1 cellular context compared by ENCODE assay signal in the genomic region with DNA sequence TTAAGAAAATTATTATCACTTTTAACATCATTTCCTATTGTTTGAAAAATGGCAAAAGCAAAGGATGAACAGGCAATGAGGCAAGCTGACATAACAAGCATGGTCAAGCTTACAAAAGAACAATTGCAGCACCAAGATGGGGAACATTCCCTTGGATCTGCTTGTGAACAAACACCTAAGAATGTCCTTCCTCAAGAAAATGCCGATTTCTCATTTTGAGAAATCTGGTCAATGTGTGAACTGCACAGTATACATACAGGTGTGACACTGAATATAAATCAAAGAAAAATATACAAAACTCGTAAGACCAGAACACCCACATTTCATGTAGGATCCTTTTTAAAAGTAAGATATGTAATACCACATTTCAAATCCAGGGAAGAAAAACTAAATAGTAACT.
A peak's percentile ranks its signal among the peaks of the same experiment; 100 is the strongest.
TF ChIP-seq lines count a peak whose summit lies in the region.

No MANE protein-coding gene starts in this region.

TF ChIP-seq in K562, 482 proteins besides CTCF, POLR2A, EP300 and RAD21:
- TF ChIP-seq ZBTB9 (CRISPR knock-in tag; IDR thresholded peaks at IDR 0.05): no peak
- peak; percentile 24; the same call in 1 of the 2 replicates for TF ChIP-seq ZNF316 (IDR thresholded peaks at IDR 0.05)
